8 cellular contexts compared by ENCODE assay signal in the genomic region with DNA sequence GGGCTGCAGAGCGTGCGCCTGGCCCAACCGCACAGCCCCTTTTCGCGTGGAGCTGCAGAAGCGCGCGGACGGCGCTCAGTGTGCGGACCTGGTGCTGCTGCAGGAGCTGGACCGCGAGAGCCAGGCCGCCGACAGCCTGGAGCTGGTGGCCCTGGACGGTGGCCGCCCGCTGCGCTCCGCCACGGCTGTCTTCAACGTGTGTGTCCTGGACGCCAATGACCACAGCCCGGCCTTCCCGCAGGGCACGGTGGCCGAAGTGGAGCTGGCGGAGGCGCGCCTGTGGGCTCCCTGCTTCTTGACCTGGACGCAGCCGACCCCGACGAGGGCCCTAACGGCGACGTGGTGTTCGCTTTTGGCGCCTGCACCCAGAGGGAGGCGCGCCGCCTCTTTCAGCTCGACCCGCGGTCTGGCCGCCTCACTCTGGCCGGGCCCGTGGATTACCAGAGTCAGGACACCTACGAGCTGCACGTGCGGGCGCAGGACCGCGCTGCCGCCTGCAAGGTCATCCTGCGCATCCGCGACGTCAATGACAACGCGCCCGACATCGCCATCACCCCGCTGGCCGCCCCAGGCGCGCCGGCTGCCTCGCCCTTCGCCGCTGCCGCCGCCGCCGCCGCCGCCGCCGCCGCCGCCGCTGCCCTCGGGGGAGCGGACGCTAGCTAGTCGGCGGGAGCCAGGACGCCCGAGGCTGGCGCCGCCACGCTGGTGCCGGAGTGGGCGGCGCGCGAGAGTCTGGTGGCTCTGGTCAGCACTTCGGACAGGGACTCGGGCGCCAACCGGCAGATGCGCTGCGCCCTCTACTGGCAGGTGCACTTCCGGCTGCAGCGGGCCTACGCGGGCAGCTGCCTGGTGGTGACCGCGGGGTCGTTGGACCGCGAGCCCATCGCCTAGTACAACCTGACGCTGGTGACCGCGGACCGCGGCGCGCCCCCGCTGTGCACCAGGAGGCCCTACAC.
A peak's percentile ranks its signal among the peaks of the same experiment; 100 is the strongest.
DNase-seq lines count a peak whose midpoint lies in the region; ATAC-seq and TF ChIP-seq lines count a peak whose summit lies in the region.

No MANE protein-coding gene starts in this region.

- H4K20me1 ChIP-seq in PC-3 (ENCODE audit: low read length): no peaks in the 10 kb centered on the region

- CTCF ChIA-PET in PC-3 (lab: Charles Lee): no interaction called here

- peak overlapping the region; percentile 59 for H3K4me3 ChIP-seq in HUES6 (ENCODE audit: low read depth, low read length)
- no peak overlapping the region for H3K4me3 ChIP-seq in PC-3 (ENCODE audit: low read length)

- H3F3A ChIP-seq in PC-3 (ENCODE audit: low read length, unreplicated experiment): no peaks in the 10 kb centered on the region

- H3K36me3 Mint-ChIP-seq in mesothelial cell of epicardium: no peaks in the 10 kb centered on the region

- H3K9ac ChIP-seq in HUES6 (ENCODE audit: low read length) (no peak overlapping the region), PC-3 (ENCODE audit: low read length) (no peak overlapping the region)

- H3K27me3 Mint-ChIP-seq in mesothelial cell of epicardium (ENCODE audit: low read depth): peaks cover 50% of the 10 kb centered on the region

- H3K9me3 ChIP-seq in HUES6 (ENCODE audit: control insufficient read depth, insufficient read depth, low read depth, low read length) (no peaks in the 10 kb centered on the region), PC-3 (ENCODE audit: low read length) (no peaks in the 10 kb centered on the region)

- no TSS peak for BruUV-seq in PC-3 (replicated peaks; lab: Mats Ljungman, UMichigan)

- H3K36me3 ChIP-seq in HUES6 (ENCODE audit: control insufficient read depth, insufficient read depth, low read length) (no peaks in the 10 kb centered on the region), PC-3 (ENCODE audit: low read depth, low read length) (no peaks in the 10 kb centered on the region)

- H3K27me3 ChIP-seq in HUES6 (ENCODE audit: control insufficient read depth, insufficient read depth, low read length): peaks cover 39% of the 10 kb centered on the region
- no peaks in the 10 kb centered on the region for H3K27me3 ChIP-seq in PC-3 (ENCODE audit: low read length)

- H3K79me2 ChIP-seq in PC-3 (ENCODE audit: low read length): no peaks in the 10 kb centered on the region

- TF ChIP-seq POLR2A in erythroblast (IDR thresholded peaks at IDR 0.05; ENCODE audit: low read length): no peak

- H3K27ac Mint-ChIP-seq in mesothelial cell of epicardium: no peak overlapping the region

- H3K4me2 ChIP-seq in PC-3 (ENCODE audit: low read length): no peak overlapping the region

- TF ChIP-seq CTCF in AG09319 (IDR thresholded peaks at IDR 0.05; ENCODE audit: low read depth, low read length) (peak; percentile 41), mesothelial cell of epicardium (IDR thresholded peaks at IDR 0.05; ENCODE audit: unreplicated experiment) (peak; percentile 81), PC-3 (conservative IDR thresholded peaks at IDR 0.05; ENCODE audit: low read depth, low read length) (no peak)

- H3K4me1 ChIP-seq in HUES6 (ENCODE audit: control insufficient read depth, insufficient read depth, low read length): no peaks in the 10 kb centered on the region; the same call in 1 of the 2 replicates
- H3K4me1 ChIP-seq in PC-3 (ENCODE audit: insufficient read depth, low read length): no peaks in the 10 kb centered on the region

- intact Hi-C loops in PC-3 (cut with micrococcal nuclease): no loop called here

- H3K27ac ChIP-seq in HUES6 (ENCODE audit: low read depth, low read length): no peak overlapping the region
- H3K27ac ChIP-seq in PC-3 (ENCODE audit: low read length): no peak overlapping the region

- ATAC-seq in PC-3 (no peak), GM21528 (IDR thresholded peaks at IDR 0.05; ENCODE audit: low FRiP score, unreplicated experiment) (no peak), HG02981 (IDR thresholded peaks at IDR 0.05; ENCODE audit: unreplicated experiment) (no peak)

- DNase-seq in AG09319 (ENCODE audit: extremely low read depth, low read depth): no peak
- peak; percentile 69 to 70 for DNase-seq in erythroblast (lab: John Stamatoyannopoulos, UW)
- DNase-seq in mesothelial cell of epicardium (ENCODE audit: low spot score in 2 of 2, unreplicated experiment in 2 of 2): peak; percentile 69 to 82
- no peak for DNase-seq in PC-3
- DNase-seq in DMS153 treated with DMSO at 0.1 percent for 48 hours (lab: John Stamatoyannopoulos, UW; ENCODE audit: unreplicated experiment): no peak

- POLR2A ChIA-PET in PC-3 (lab: Charles Lee; ENCODE audit: unreplicated experiment): no interaction called here

- no peaks in the 10 kb centered on the region for H3K4me1 Mint-ChIP-seq in mesothelial cell of epicardium

- no peak overlapping the region for H2AFZ ChIP-seq in PC-3 (ENCODE audit: low read length)

- no peaks in the 10 kb centered on the region for H3K9me3 Mint-ChIP-seq in mesothelial cell of epicardium

- H3K4me3 Mint-ChIP-seq in mesothelial cell of epicardium: peak overlapping the region; percentile 17

- no peaks in the 10 kb centered on the region for H3K9me2 ChIP-seq in PC-3 (replicated peaks; ENCODE audit: low read length)

Comparison
In these comparisons a context has a peak if more than half of its experiments do, and no peak if none do; other contexts are left out.
1. DNase-seq: peak in erythroblast (2 of 2) and mesothelial cell of epicardium (2 of 2); none in AG09319 (single experiment), PC-3 (single experiment) and DMS153 treated with DMSO at 0.1 percent for 48 hours (single experiment).